19 cellular contexts compared by ENCODE assay signal in genomic region chr6:29917843-29918242, GRCh38. TPM values are rescaled to one million over a fixed set of nuclear protein-coding genes. Genes with fewer than 3 reads are reported as not detected.
DNase-seq lines count a peak whose midpoint lies in the region; ATAC-seq and TF ChIP-seq lines count a peak whose summit lies in the region.
"Had no signal": no experiment of that assay in that cellular context is flagged by ENCODE, and none has a peak within 500 bp of the region (broad histone marks: within the 10 kb centered on the region; RNA-seq: fewer than 3 reads in every experiment).

No MANE protein-coding gene starts in this region.

- H3K9me3 ChIP-seq in neutrophil = no peaks in the 10 kb centered on the region
- H3K9me3 ChIP-seq in stomach = no peaks in the 10 kb centered on the region
- H3K9me3 ChIP-seq: HAP-1 had no signal

- no peak for TF ChIP-seq CTCF in neutrophil (IDR thresholded peaks at IDR 0.05)
- TF ChIP-seq CTCF in stomach (IDR thresholded peaks at IDR 0.05) = no peak

- DNase-seq in NOMO-1 treated with DMSO at 0.1 percent for 48 hours (lab: John Stamatoyannopoulos, UW; ENCODE audit: unreplicated experiment) (peak; percentile 25), NOMO-1 treated with dmso at 0.1 percent for 144 hours (lab: John Stamatoyannopoulos, UW; ENCODE audit: unreplicated experiment) (no peak), MV-4-11 (lab: John Stamatoyannopoulos, UW) (peak; percentile 23), SKM-1 (lab: John Stamatoyannopoulos, UW; ENCODE audit: unreplicated experiment) (peak; percentile 33), stomach (no peak), GOT3 (lab: John Stamatoyannopoulos, UW) (no peak)
- DNase-seq: COR-L47, DMS53, NCI-H1105 treated with DMSO at 0.1 percent for 48 hours, NCI-H187, NCI-H446 treated with DMSO at 0.1 percent for 48 hours, NCI-H774, SHP77, T-helper 2 cell had no signal

- H3K4me3 ChIP-seq in neutrophil (ENCODE audit: low read depth in 1 of 2, low read length in 1 of 2) (no peak overlapping the region), stomach (no peak overlapping the region)
- H3K4me3 ChIP-seq: HAP-1 had no signal

- H3K27me3 ChIP-seq in neutrophil (no peaks in the 10 kb centered on the region), stomach (no peaks in the 10 kb centered on the region)

- 56 to 67% (median 65%) methylated on average over 2 of the region's 2 CpGs; no CpG with 5 or more reads in 1 of the 5 donors for WGBS in stomach, 5 donors

- H3K4me1 ChIP-seq in neutrophil (ENCODE audit: control insufficient read depth in 1 of 2, insufficient read depth in 1 of 2, low read depth in 1 of 2, low read length in 1 of 2) (peaks cover 33 to 39% of the 10 kb centered on the region in 2 experiments), stomach (no peaks in the 10 kb centered on the region)
- H3K4me1 ChIP-seq: HAP-1 had no signal

- TF ChIP-seq EP300 in stomach (IDR thresholded peaks at IDR 0.05) = no peak

- H3K27ac ChIP-seq in neutrophil = peak overlapping the region; percentile 10
- H3K27ac ChIP-seq in stomach = no peak overlapping the region
- H3K27ac ChIP-seq: C4-2B had no signal

- intact Hi-C loops in stomach (cut with DNase I; ENCODE audit: low total_unique reads) = no loop called here

- no peak for TF ChIP-seq POLR2A in stomach (IDR thresholded peaks at IDR 0.05)

- no peak for ATAC-seq in GM21423 (IDR thresholded peaks at IDR 0.05; ENCODE audit: unreplicated experiment)
- ATAC-seq: SK-N-SH treated with all-trans-retinoic acid at 6 μM for 48 hours had no signal

- H3K36me3 ChIP-seq in neutrophil (no peaks in the 10 kb centered on the region), stomach (no peaks in the 10 kb centered on the region)
- H3K36me3 ChIP-seq: HAP-1 had no signal

RNA-seq across cellular contexts. Expression of gene HLA-A, which starts 24.5 kb away (rescaled TPM):
- 100 to 1,000 TPM; 290 to 910 (median 313) TPM for total RNA-seq in stomach
- 100 to 1,000 TPM; 142 to 628 (median 276) TPM for polyA plus RNA-seq in stomach

Comparison
In these comparisons a context has a peak if more than half of its experiments do, and no peak if none do; other contexts are left out.
1. DNase-seq: peak in NOMO-1 treated with DMSO at 0.1 percent for 48 hours (single experiment), MV-4-11 (single experiment) and SKM-1 (single experiment); none in NOMO-1 treated with dmso at 0.1 percent for 144 hours (single experiment), stomach (single experiment) and GOT3 (single experiment).